9 cellular contexts compared by ENCODE assay signal in genomic region chrX:70998402-70999027, GRCh38.
DNase-seq lines count a peak whose midpoint lies in the region; ATAC-seq and TF ChIP-seq lines count a peak whose summit lies in the region.
"Had no signal": no experiment of that assay in that cellular context is flagged by ENCODE, and none has a peak within 500 bp of the region (broad histone marks: within the 10 kb centered on the region; RNA-seq: fewer than 3 reads in every experiment).

No MANE protein-coding gene starts in this region.

- in situ Hi-C loops in mammary epithelial cell (cut with MboI; ENCODE audit: low sequenced_read_pairs in 2 of 2), result loop anchor here (25.0 kb wide), 2 partner anchors 164 to 189 kb away; no protein-coding TSS in a partner anchor

- ATAC-seq in HG03108 (IDR thresholded peaks at IDR 0.05; ENCODE audit: unreplicated experiment) (no peak), HG03457 (IDR thresholded peaks at IDR 0.05; ENCODE audit: unreplicated experiment) (no peak)

- H4K20me1 ChIP-seq in MM.1S (ENCODE audit: insufficient read depth, low read length) (no peaks in the 10 kb centered on the region), mammary epithelial cell (ENCODE audit: insufficient read depth, low read length) (no peaks in the 10 kb centered on the region)

- TF ChIP-seq CTCF in MM.1S (IDR thresholded peaks at IDR 0.05; ENCODE audit: low read length) (peak; percentile 7; the same call in 1 of the 2 replicates), mammary epithelial cell (conservative IDR thresholded peaks at IDR 0.05 in 1 of 2, IDR thresholded peaks at IDR 0.05 in 1 of 2; ENCODE audit: extremely low read depth in 1 of 2, insufficient read depth in 1 of 2, low read depth in 1 of 2, low read length in 2 of 2) (peak; percentile 21 to 48)

- CTCF ChIA-PET in mammary epithelial cell (lab: Charles Lee; ENCODE audit: low non-redundant PET), result no interaction called here

- H3K9ac ChIP-seq in MM.1S (ENCODE audit: low read length) (no peak overlapping the region), mammary epithelial cell (ENCODE audit: insufficient read depth, low read length) (no peak overlapping the region)

- no peaks in the 10 kb centered on the region for H3K9me3 ChIP-seq in MM.1S (replicated peaks; ENCODE audit: insufficient read depth, low read length)
- no peaks in the 10 kb centered on the region for H3K9me3 ChIP-seq in mammary epithelial cell (replicated peaks; ENCODE audit: insufficient read depth, low read length)

- H3K4me3 ChIP-seq in MM.1S (ENCODE audit: low read length) (no peak overlapping the region), mammary epithelial cell (replicated peaks in 1 of 3; ENCODE audit: insufficient read depth in 1 of 3, low read depth in 2 of 3, low read length in 3 of 3) (no peak overlapping the region)

- H3K4me1 ChIP-seq in MM.1S (ENCODE audit: low read length), result no peaks in the 10 kb centered on the region
- H3K4me1 ChIP-seq in mammary epithelial cell (ENCODE audit: insufficient read depth, low read length), result no peaks in the 10 kb centered on the region

- peak; percentile 28 for DNase-seq in NCI-H2227 (lab: John Stamatoyannopoulos, UW; ENCODE audit: unreplicated experiment)
- DNase-seq in NCI-H2227 treated with DMSO at 0.1 percent for 48 hours (lab: John Stamatoyannopoulos, UW), result no peak
- no peak for DNase-seq in MM.1S
- DNase-seq in mammary epithelial cell, result peak; percentile 84
- peak; percentile 51 for DNase-seq in myocyte (ENCODE audit: low read depth)
- DNase-seq in DMS153 (lab: John Stamatoyannopoulos, UW), result no peak
- DNase-seq: activated B cell treated with CpG ODN at 0.5 μM for 24 hours had no signal

- H3K36me3 ChIP-seq in MM.1S (replicated peaks; ENCODE audit: insufficient read depth, low read length) (no peaks in the 10 kb centered on the region), mammary epithelial cell (ENCODE audit: insufficient read depth, low read length) (no peaks in the 10 kb centered on the region)

- dilution Hi-C loops in mammary epithelial cell (cut with HindIII; ENCODE audit: low sequenced_read_pairs), result no loop called here

- no peaks in the 10 kb centered on the region for H3K79me2 ChIP-seq in MM.1S (ENCODE audit: low read length)
- H3K79me2 ChIP-seq in mammary epithelial cell (ENCODE audit: insufficient read depth, low read length), result no peaks in the 10 kb centered on the region

- H2AFZ ChIP-seq in MM.1S (ENCODE audit: low read length), result no peak overlapping the region
- H2AFZ ChIP-seq in mammary epithelial cell (ENCODE audit: low read depth, low read length), result peak overlapping the region; percentile 66

- H3K4me2 ChIP-seq in MM.1S (ENCODE audit: low read depth, low read length) (no peak overlapping the region), mammary epithelial cell (ENCODE audit: insufficient read depth, low read depth, low read length) (peak overlapping the region; percentile 41)

- no peaks in the 10 kb centered on the region for H3F3A ChIP-seq in MM.1S (ENCODE audit: insufficient read depth, low read length)

- H3K27ac ChIP-seq in MM.1S (ENCODE audit: low read length) (no peak overlapping the region), mammary epithelial cell (ENCODE audit: insufficient read depth, low read depth, low read length) (no peak overlapping the region)

- H3K9me2 ChIP-seq in MM.1S (replicated peaks; ENCODE audit: insufficient read depth, low read length), result no peaks in the 10 kb centered on the region

- WGBS in mammary epithelial cell (ENCODE audit: low coverage, missing lambda C conversion rate), result 2% methylated on average over 7 of the region's 7 CpGs

- no TSS peak for BruUV-seq in mammary epithelial cell (replicated peaks; lab: Mats Ljungman, UMichigan)

- intact Hi-C loops in mammary epithelial cell (cut with micrococcal nuclease), result loop anchor here (1.0 kb wide), 2 partner anchors 131 to 181 kb away; no protein-coding TSS in a partner anchor

- H3K27me3 ChIP-seq in MM.1S (replicated peaks; ENCODE audit: insufficient read depth, low read length) (no peaks in the 10 kb centered on the region), mammary epithelial cell (ENCODE audit: insufficient read depth, low read length) (no peaks in the 10 kb centered on the region)

Comparison
In these comparisons a context has a peak if more than half of its experiments do, and no peak if none do; other contexts are left out.
1. DNase-seq: peak in NCI-H2227 (single experiment), mammary epithelial cell (single experiment) and myocyte (single experiment); none in NCI-H2227 treated with DMSO at 0.1 percent for 48 hours (single experiment), MM.1S (single experiment) and DMS153 (single experiment).